In the genomic region with DNA sequence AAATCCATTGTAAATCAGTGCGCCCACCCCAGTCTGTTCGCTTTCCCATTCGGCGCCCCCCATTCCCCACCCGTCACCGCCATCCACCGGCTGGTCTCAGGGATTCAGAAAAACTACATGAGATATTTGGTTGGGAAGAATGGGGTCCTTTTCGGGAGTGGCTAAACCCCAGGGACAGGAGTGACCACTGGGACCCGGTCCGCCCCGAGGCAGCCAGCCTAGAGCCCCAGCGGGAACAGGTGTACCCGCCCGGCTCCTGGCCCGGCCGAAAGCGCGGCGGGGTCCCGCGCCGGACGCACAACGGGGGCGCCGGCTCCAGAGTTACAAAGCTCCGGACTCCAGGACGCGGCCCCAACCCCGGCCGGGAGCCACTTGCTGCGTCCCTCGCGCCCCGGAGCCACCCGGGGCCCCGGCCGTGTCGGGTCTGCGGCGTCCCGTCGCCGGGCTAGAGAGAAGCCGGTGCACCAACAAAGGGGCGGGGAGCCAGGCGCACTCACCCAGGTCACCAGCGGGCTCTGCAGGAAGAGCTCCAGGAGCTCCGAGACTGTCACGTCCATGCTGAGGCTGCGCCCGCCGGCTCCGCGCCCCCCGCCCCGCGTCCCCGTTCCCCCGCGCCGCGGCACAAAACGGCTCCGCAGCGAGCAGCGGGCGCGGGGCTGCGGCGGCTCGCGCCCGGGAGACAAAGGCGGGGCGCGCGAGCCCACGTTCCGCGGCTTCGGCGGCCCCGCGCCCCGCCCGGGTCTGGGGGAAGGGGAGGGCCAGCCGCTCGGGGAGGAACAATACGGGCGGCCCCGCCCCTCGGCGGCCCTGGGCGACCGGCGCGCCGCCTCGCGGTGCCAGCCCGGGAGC, we compare ENCODE assay signal across 8 cellular contexts. TPM values are rescaled to one million over a fixed set of nuclear protein-coding genes. Genes with fewer than 3 reads are reported as not detected.
DNase-seq lines count a peak whose midpoint lies in the region; ATAC-seq and TF ChIP-seq lines count a peak whose summit lies in the region.

A gene with protein sequence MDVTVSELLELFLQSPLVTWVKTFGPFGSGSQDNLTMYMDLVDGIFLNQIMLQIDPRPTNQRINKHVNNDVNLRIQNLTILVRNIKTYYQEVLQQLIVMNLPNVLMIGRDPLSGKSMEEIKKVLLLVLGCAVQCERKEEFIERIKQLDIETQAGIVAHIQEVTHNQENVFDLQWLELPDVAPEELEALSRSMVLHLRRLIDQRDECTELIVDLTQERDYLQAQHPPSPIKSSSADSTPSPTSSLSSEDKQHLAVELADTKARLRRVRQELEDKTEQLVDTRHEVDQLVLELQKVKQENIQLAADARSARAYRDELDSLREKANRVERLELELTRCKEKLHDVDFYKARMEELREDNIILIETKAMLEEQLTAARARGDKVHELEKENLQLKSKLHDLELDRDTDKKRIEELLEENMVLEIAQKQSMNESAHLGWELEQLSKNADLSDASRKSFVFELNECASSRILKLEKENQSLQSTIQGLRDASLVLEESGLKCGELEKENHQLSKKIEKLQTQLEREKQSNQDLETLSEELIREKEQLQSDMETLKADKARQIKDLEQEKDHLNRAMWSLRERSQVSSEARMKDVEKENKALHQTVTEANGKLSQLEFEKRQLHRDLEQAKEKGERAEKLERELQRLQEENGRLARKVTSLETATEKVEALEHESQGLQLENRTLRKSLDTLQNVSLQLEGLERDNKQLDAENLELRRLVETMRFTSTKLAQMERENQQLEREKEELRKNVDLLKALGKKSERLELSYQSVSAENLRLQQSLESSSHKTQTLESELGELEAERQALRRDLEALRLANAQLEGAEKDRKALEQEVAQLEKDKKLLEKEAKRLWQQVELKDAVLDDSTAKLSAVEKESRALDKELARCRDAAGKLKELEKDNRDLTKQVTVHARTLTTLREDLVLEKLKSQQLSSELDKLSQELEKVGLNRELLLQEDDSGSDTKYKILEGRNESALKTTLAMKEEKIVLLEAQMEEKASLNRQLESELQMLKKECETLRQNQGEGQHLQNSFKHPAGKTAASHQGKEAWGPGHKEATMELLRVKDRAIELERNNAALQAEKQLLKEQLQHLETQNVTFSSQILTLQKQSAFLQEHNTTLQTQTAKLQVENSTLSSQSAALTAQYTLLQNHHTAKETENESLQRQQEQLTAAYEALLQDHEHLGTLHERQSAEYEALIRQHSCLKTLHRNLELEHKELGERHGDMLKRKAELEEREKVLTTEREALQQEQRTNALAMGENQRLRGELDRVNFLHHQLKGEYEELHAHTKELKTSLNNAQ (N-terminal part only) (minus strand): TSS at position 687 of the 849 bp plus-strand sequence. CDS start 130 bp downstream, at position 557.

- H3K9ac ChIP-seq in Karpas-422 (ENCODE audit: low read length) = peak within 1 kb of the TSS; percentile 77

- H4K20me1 ChIP-seq in Karpas-422 (ENCODE audit: insufficient read depth, low read depth, low read length) = peaks cover 14% of the 10 kb centered on the region; the same call in 1 of the 2 replicates
- no peaks in the 10 kb centered on the region for H4K20me1 ChIP-seq in hepatocyte (ENCODE audit: insufficient read depth, poor library complexity, severe bottlenecking)

- peaks cover 39% of the 10 kb centered on the region for H3K79me2 ChIP-seq in Karpas-422 (ENCODE audit: low read length)
- H3K79me2 ChIP-seq in hepatocyte = peaks cover 19% of the 10 kb centered on the region

- H3K36me3 ChIP-seq in Karpas-422 (ENCODE audit: insufficient read depth, low read length) (peaks cover 27% of the 10 kb centered on the region), adrenal gland (replicated peaks in 1 of 2) (no peaks in the 10 kb centered on the region), hepatocyte (replicated peaks; ENCODE audit: insufficient read depth, low read depth) (no peaks in the 10 kb centered on the region), sigmoid colon (no peaks in the 10 kb centered on the region)

- peak within 1 kb of the TSS; percentile 55 for H2AFZ ChIP-seq in Karpas-422 (ENCODE audit: low read length)
- H2AFZ ChIP-seq in hepatocyte = peak within 1 kb of the TSS; percentile 88

- WGBS in adrenal gland, 4 donors = 2 to 11% (median 7%) methylated on average over 16 to 102 of the region's 102 CpGs
- 2% methylated on average over 68 of the region's 102 CpGs for WGBS in hepatocyte (ENCODE audit: low lambda C conversion rate, missing lambda C conversion rate)
- WGBS in sigmoid colon, 2 donors = 0 to 1% methylated on average over 102 of the region's 102 CpGs

- TF ChIP-seq POLR2A in adrenal gland (IDR thresholded peaks at IDR 0.05) (no peak), sigmoid colon (IDR thresholded peaks at IDR 0.05) (no peak)

- H3K27me3 ChIP-seq in Karpas-422 (ENCODE audit: low read length) (no peaks in the 10 kb centered on the region), adrenal gland (no peaks in the 10 kb centered on the region), hepatocyte (no peaks in the 10 kb centered on the region), sigmoid colon (peaks cover 6 to 23% (median 18%) of the 10 kb centered on the region in 3 donors)

- H3K4me2 ChIP-seq in Karpas-422 (ENCODE audit: low read depth, low read length, poor library complexity, severe bottlenecking) (peak within 1 kb of the TSS; percentile 86), hepatocyte (peak within 1 kb of the TSS; percentile 88)

- no peak for TF ChIP-seq EP300 in sigmoid colon (IDR thresholded peaks at IDR 0.05)

- H3K9me2 ChIP-seq in Karpas-422 (replicated peaks; ENCODE audit: insufficient read depth, low read length) = no peaks in the 10 kb centered on the region
- no peaks in the 10 kb centered on the region for H3K9me2 ChIP-seq in hepatocyte (replicated peaks; ENCODE audit: insufficient read depth)

- H3K4me3 ChIP-seq in Karpas-422 (ENCODE audit: low read length) = peak within 1 kb of the TSS; percentile 78
- peak within 1 kb of the TSS in 2 of 4 donors; percentile 29 to 81 for H3K4me3 ChIP-seq in adrenal gland
- H3K4me3 ChIP-seq in hepatocyte = peak within 1 kb of the TSS; percentile 62
- H3K4me3 ChIP-seq in sigmoid colon = peak within 1 kb of the TSS; percentile 38 to 61 (median 56)

- intact Hi-C loops in adrenal gland (cut with DNase I) = loop anchor here in 1 of 2 donors (5.0 kb wide), 1 partner anchor 95 kb away; no protein-coding TSS in a partner anchor
- intact Hi-C loops in sigmoid colon (cut with DNase I) = no loop called here

- TF ChIP-seq CTCF in adrenal gland (IDR thresholded peaks at IDR 0.05) (no peak), hepatocyte (IDR thresholded peaks at IDR 0.05; ENCODE audit: poor library complexity) (peak; percentile 24), sigmoid colon (IDR thresholded peaks at IDR 0.05) (no peak)

- H3K9me3 ChIP-seq in Karpas-422 (ENCODE audit: low read length) (no peaks in the 10 kb centered on the region), adrenal gland (replicated peaks in 1 of 3) (no peaks in the 10 kb centered on the region), hepatocyte (ENCODE audit: low read depth) (no peaks in the 10 kb centered on the region), sigmoid colon (no peaks in the 10 kb centered on the region)

- H3K4me1 ChIP-seq in Karpas-422 (ENCODE audit: low read length) (peaks cover 54% of the 10 kb centered on the region), adrenal gland (replicated peaks in 1 of 2) (peaks cover 8 to 18% of the 10 kb centered on the region in 2 donors), hepatocyte (ENCODE audit: insufficient read depth) (peaks cover 27% of the 10 kb centered on the region), sigmoid colon (peaks cover 0 to 21% (median 17%) of the 10 kb centered on the region in 4 donors)

- ATAC-seq in GM21737 (IDR thresholded peaks at IDR 0.05; ENCODE audit: unreplicated experiment) = peak; percentile 48

- peak; percentile 64 for DNase-seq in GDM1 (lab: John Stamatoyannopoulos, UW)
- peak; percentile 91 for DNase-seq in Karpas-422
- DNase-seq in T follicular helper cell (ENCODE audit: low read depth) = peak; percentile 64
- DNase-seq in adrenal gland = peak; percentile 54 to 71 (median 69)
- DNase-seq in hepatocyte (ENCODE audit: low spot score) = peak; percentile 86
- no peak for DNase-seq in sigmoid colon
- DNase-seq in middle frontal gyrus (ENCODE audit: extremely low spot score, low spot score) = no peak

- H3K27ac ChIP-seq in Karpas-422 (ENCODE audit: low read length) (peak within 1 kb of the TSS; percentile 93), adrenal gland (peak within 1 kb of the TSS in 1 of 5 donors; percentile 22), hepatocyte (peak within 1 kb of the TSS; percentile 3), sigmoid colon (peak within 1 kb of the TSS; percentile 15 to 55 (median 36))

RNA-seq across cellular contexts. Expression of the gene that starts here (rescaled TPM):
- 57.9 and 72.4 TPM in 2 replicates for total RNA-seq in Karpas-422 (2014; rRNA removed; shearing (Covaris generic); ENCODE audit: low replicate concordance)
- 1 to 10 TPM; 2.2 to 6.2 (median 3.9) TPM for total RNA-seq in adrenal gland
- 1 to 10 TPM; 1.5 to 6.5 (median 2.7) TPM for polyA plus RNA-seq in adrenal gland
- 4.7 and 11.3 TPM in 2 replicates for total RNA-seq in hepatocyte
- polyA plus RNA-seq in hepatocyte = 4.3 and 5.9 TPM in 2 replicates
- total RNA-seq in sigmoid colon = 1 to 10 TPM in 3 of 4 donors, under 1 TPM in 1; 0.95 to 3.9 (median 1.4) TPM
- 10 to 100 TPM; 14.4 to 45.7 (median 21.0) TPM for polyA plus RNA-seq in sigmoid colon

Comparison
In these comparisons a context has a peak if more than half of its experiments do, and no peak if none do; other contexts are left out.
1. DNase-seq: peak in GDM1 (single experiment), Karpas-422 (single experiment), T follicular helper cell (single experiment), adrenal gland (7 of 7) and hepatocyte (single experiment); none in sigmoid colon (single experiment) and middle frontal gyrus (single experiment).